ENCODE assay signal across 23 cellular contexts in the genomic region with DNA sequence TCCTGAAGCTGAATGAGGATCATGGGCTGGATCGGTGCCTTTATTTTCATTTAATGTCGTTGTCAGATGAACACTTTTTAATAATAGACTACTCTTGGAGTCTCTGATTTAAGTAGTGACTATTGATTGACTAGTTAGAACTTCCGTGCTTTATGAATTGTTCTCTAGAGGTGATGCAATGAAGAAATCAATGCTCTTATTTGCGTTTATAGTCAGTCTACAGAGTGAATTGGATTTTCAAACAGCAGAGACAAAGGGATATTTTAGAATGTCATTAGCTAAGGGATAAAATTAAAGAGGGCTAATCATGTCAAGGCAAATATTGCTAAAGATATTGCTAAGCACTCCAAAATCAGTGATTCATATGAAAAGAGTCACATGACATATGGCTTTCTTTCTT.
"Had no signal": no experiment of that assay in that cellular context is flagged by ENCODE, and none has a peak within 500 bp of the region (broad histone marks: within the 10 kb centered on the region; RNA-seq: fewer than 3 reads in every experiment).

No MANE protein-coding gene starts in this region.

- H3K36me3 ChIP-seq: SJSA1 had no signal

- H3K27me3 ChIP-seq: SJSA1 had no signal

- H3K4me3 Mint-ChIP-seq: IgD-negative memory B cell had no signal

- H3K27ac ChIP-seq: KMS-11, SJSA1, SK-N-MC had no signal

- H3K36me3 Mint-ChIP-seq: IgD-negative memory B cell had no signal

- ATAC-seq: K562 had no signal

- H3K4me3 ChIP-seq: K562, SJSA1, SK-N-MC had no signal

- DNase-seq: Kasumi-1, MM.1S, NCI-H1092 treated with DMSO at 0.1 percent for 48 hours, NCI-H1436, NCI-H1694 treated with DMSO at 0.1 percent for 48 hours, NCI-H1930, NCI-H2081, NCI-H2171, NCI-H226, NCI-H446, NCI-H510A, NCI-H524 treated with DMSO at 0.1 percent for 48 hours, NCI-H69, NCI-H774, Right ventricle myocardium superior, RPMI8226, SIG-M5, SW 1271 had no signal

- H3K27ac Mint-ChIP-seq: IgD-negative memory B cell had no signal

- H3K9me3 ChIP-seq: SJSA1 had no signal
